ENCODE assay signal across 11 cellular contexts in the genomic region with DNA sequence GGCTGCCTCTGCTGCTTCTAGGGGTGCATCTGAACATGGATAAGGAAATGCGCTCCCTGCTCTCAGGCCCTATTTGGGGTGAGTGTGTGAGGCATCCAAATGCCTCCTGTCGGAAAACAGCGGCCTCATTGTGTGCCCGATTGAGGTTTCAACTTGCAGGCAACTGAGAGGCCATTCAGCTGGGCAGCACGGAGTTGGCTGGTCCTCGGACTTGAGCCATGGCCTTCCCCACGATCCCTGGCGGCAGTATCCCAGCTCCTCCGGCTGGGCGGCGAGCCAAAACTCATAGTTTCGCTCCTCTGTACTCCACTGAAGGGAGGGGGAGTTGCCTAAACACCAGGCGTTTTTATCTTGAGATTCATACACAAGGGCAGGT.
DNase-seq lines count a peak whose midpoint lies in the region; ATAC-seq and TF ChIP-seq lines count a peak whose summit lies in the region.
"Had no signal": no experiment of that assay in that cellular context is flagged by ENCODE, and none has a peak within 500 bp of the region (broad histone marks: within the 10 kb centered on the region; RNA-seq: fewer than 3 reads in every experiment).

No MANE protein-coding gene starts in this region.

- H3K27ac Mint-ChIP-seq in activated naive CD8-positive, alpha-beta T cell treated with anti-CD3 and anti-CD28 coated beads for 36 hours = no peak overlapping the region
- H3K27ac Mint-ChIP-seq in activated naive CD4-positive, alpha-beta T cell treated with anti-CD3 and anti-CD28 coated beads, Interleukin-2, amount 50 U/mL, for 72 hours = no peak overlapping the region

- H3K36me3 Mint-ChIP-seq in activated naive CD8-positive, alpha-beta T cell treated with anti-CD3 and anti-CD28 coated beads for 36 hours = no peaks in the 10 kb centered on the region
- H3K36me3 Mint-ChIP-seq in activated naive CD4-positive, alpha-beta T cell treated with anti-CD3 and anti-CD28 coated beads, Interleukin-2, amount 50 U/mL, for 72 hours = peaks cover 8 to 24% of the 10 kb centered on the region in 2 donors

- H3K4me3 ChIP-seq in GM23248 = peak overlapping the region; percentile 66
- H3K4me3 ChIP-seq in adipocyte (ENCODE audit: low read length) = no peak overlapping the region
- H3K4me3 ChIP-seq in psoas muscle = peak overlapping the region; percentile 73

- no peaks in the 10 kb centered on the region for H3K4me1 Mint-ChIP-seq in activated naive CD8-positive, alpha-beta T cell treated with anti-CD3 and anti-CD28 coated beads for 36 hours
- H3K4me1 Mint-ChIP-seq: neural crest cell had no signal

- no peaks in the 10 kb centered on the region for H3K9me2 ChIP-seq in GM23248 (ENCODE audit: insufficient read depth)

- no peak for TF ChIP-seq CTCF in psoas muscle (IDR thresholded peaks at IDR 0.05)

- H3K4me2 ChIP-seq in GM23248 (ENCODE audit: unreplicated experiment) = no peak overlapping the region

- H3K9me3 ChIP-seq in GM23248 (ENCODE audit: low read depth) = no peaks in the 10 kb centered on the region
- H3K9me3 ChIP-seq in adipocyte (ENCODE audit: control insufficient read depth, low read length) = peaks cover 3% of the 10 kb centered on the region
- no peaks in the 10 kb centered on the region for H3K9me3 ChIP-seq in psoas muscle

- H3K27ac ChIP-seq in GM23248 (no peak overlapping the region), psoas muscle (peak overlapping the region; percentile 74)
- H3K27ac ChIP-seq: RWPE1 had no signal

- H3K79me2 ChIP-seq in GM23248 (ENCODE audit: insufficient read depth) = no peaks in the 10 kb centered on the region

- H3K27me3 ChIP-seq in GM23248 (replicated peaks; ENCODE audit: insufficient read depth) (peaks cover 45% of the 10 kb centered on the region), adipocyte (replicated peaks; ENCODE audit: control insufficient read depth, insufficient read depth, low read length) (peaks cover 48% of the 10 kb centered on the region), psoas muscle (ENCODE audit: insufficient read depth in 3 of 3, low read length in 2 of 3) (peaks cover 0 to 12% (median 0%) of the 10 kb centered on the region in 3 donors)

- WGBS in GM23248 (ENCODE audit: low coverage in 1 of 2, low lambda C conversion rate in 2 of 2, missing lambda C conversion rate in 2 of 2), 2 experiments = 13 to 16% methylated on average over 13 of the region's 13 CpGs
- WGBS in psoas muscle, 3 donors = 1% methylated on average over 13 of the region's 13 CpGs

- no peaks in the 10 kb centered on the region for H3F3A ChIP-seq in GM23248 (ENCODE audit: insufficient read depth)

- no peaks in the 10 kb centered on the region for H4K20me1 ChIP-seq in GM23248 (ENCODE audit: insufficient read depth)

- intact Hi-C loops in psoas muscle (cut with DNase I) = loop anchor here (5.0 kb wide), 1 partner anchor 93 kb away; no protein-coding TSS in a partner anchor

- H3K4me3 Mint-ChIP-seq in activated naive CD8-positive, alpha-beta T cell treated with anti-CD3 and anti-CD28 coated beads for 36 hours = no peak overlapping the region

- H3K9ac ChIP-seq in GM23248 = no peak overlapping the region
- H3K9ac ChIP-seq in adipocyte (ENCODE audit: low read length) = no peak overlapping the region

- peaks cover 74% of the 10 kb centered on the region for H3K27me3 Mint-ChIP-seq in activated naive CD8-positive, alpha-beta T cell treated with anti-CD3 and anti-CD28 coated beads for 36 hours

- POLR2A ChIA-PET in HEK293T (lab: Yijun Ruan, JAX) = no interaction called here

- H2AFZ ChIP-seq in GM23248 = 0 out of 2 replicates have a peak overlapping the region, but pooled peaks have one; percentile 60

- peak; percentile 40 to 58 (median 54) for ATAC-seq in psoas muscle
- no peak for ATAC-seq in activated naive CD4-positive, alpha-beta T cell treated with anti-CD3 and anti-CD28 coated beads, Interleukin-2, amount 50 U/mL, for 72 hours

- H3K4me1 ChIP-seq in GM23248 (ENCODE audit: insufficient read depth) (no peaks in the 10 kb centered on the region), adipocyte (ENCODE audit: control insufficient read depth, insufficient read depth, low read length) (peaks cover 4% of the 10 kb centered on the region), psoas muscle (peaks cover 34% of the 10 kb centered on the region)

- H3K36me3 ChIP-seq in GM23248 (ENCODE audit: low read depth) (no peaks in the 10 kb centered on the region), adipocyte (ENCODE audit: control insufficient read depth, insufficient read depth, low read length, severe bottlenecking) (no peaks in the 10 kb centered on the region), psoas muscle (ENCODE audit: insufficient read depth in 1 of 2, low read depth in 1 of 2) (no peaks in the 10 kb centered on the region)

- CTCF ChIA-PET in HEK293T (lab: Yijun Ruan, JAX) = no interaction called here

- H3K9me3 Mint-ChIP-seq in activated naive CD8-positive, alpha-beta T cell treated with anti-CD3 and anti-CD28 coated beads for 36 hours = peaks cover 3% of the 10 kb centered on the region
- H3K9me3 Mint-ChIP-seq in activated naive CD4-positive, alpha-beta T cell treated with anti-CD3 and anti-CD28 coated beads, Interleukin-2, amount 50 U/mL, for 72 hours = no peaks in the 10 kb centered on the region
- H3K9me3 Mint-ChIP-seq: neural crest cell had no signal

- in situ Hi-C loops in GM23248 (cut with MboI) = no loop called here

- DNase-seq in GM23248 = peak; percentile 18
- DNase-seq in adipocyte (ENCODE audit: low read depth) = peak; percentile 17
- DNase-seq in hippocampal formation (lab: John Stamatoyannopoulos, UW) = peak; percentile 51 to 71
- peak; percentile 19 to 75 for DNase-seq in psoas muscle
- DNase-seq in activated naive CD8-positive, alpha-beta T cell treated with anti-CD3 and anti-CD28 coated beads for 36 hours = no peak
- DNase-seq in NOMO-1 treated with DMSO at 0.1 percent for 48 hours (lab: John Stamatoyannopoulos, UW; ENCODE audit: unreplicated experiment) = no peak
- DNase-seq in HEK293T (ENCODE audit: extremely low spot score) = no peak
- no peak for DNase-seq in activated naive CD4-positive, alpha-beta T cell treated with anti-CD3 and anti-CD28 coated beads, Interleukin-2, amount 50 U/mL, for 72 hours (ENCODE audit: low spot score in 2 of 2)
- DNase-seq: activated CD8-positive, alpha-beta memory T cell treated with anti-CD3 and anti-CD28 coated beads, Interleukin-2, amount 50 U/mL, for 48 hours had no signal

TF ChIP-seq in HEK293T, 16 proteins besides CTCF, POLR2A, EP300 and RAD21:
- TF ChIP-seq SUZ12 (IDR thresholded peaks at IDR 0.05) (no peak), BHLHE40 (IDR thresholded peaks at IDR 0.05; ENCODE audit: borderline replicate concordance) (no peak), ARNT (IDR thresholded peaks at IDR 0.05) (no peak), TARDBP (IDR thresholded peaks at IDR 0.05) (no peak), ZNF384 (IDR thresholded peaks at IDR 0.05) (no peak), ELF4 (IDR thresholded peaks at IDR 0.05) (no peak), HDGF (IDR thresholded peaks at IDR 0.05; ENCODE audit: borderline replicate concordance) (no peak), CTBP1 (IDR thresholded peaks at IDR 0.05; ENCODE audit: borderline replicate concordance) (no peak), NFRKB (IDR thresholded peaks at IDR 0.05) (no peak), FOXM1 (IDR thresholded peaks at IDR 0.05; ENCODE audit: borderline replicate concordance) (no peak), FOXK2 (IDR thresholded peaks at IDR 0.05) (no peak)
- TF ChIP-seq, protein P1, sequence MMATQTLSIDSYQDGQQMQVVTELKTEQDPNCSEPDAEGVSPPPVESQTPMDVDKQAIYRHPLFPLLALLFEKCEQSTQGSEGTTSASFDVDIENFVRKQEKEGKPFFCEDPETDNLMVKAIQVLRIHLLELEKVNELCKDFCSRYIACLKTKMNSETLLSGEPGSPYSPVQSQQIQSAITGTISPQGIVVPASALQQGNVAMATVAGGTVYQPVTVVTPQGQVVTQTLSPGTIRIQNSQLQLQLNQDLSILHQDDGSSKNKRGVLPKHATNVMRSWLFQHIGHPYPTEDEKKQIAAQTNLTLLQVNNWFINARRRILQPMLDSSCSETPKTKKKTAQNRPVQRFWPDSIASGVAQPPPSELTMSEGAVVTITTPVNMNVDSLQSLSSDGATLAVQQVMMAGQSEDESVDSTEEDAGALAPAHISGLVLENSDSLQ (IDR thresholded peaks at IDR 0.05) = no peak

Comparison
In these comparisons a context has a peak if more than half of its experiments do, and no peak if none do; other contexts are left out.
1. DNase-seq: peak in GM23248 (single experiment), adipocyte (single experiment), hippocampal formation (2 of 2) and psoas muscle (2 of 2); none in activated naive CD8-positive, alpha-beta T cell treated with anti-CD3 and anti-CD28 coated beads for 36 hours (single experiment), NOMO-1 treated with DMSO at 0.1 percent for 48 hours (single experiment), HEK293T (single experiment) and activated naive CD4-positive, alpha-beta T cell treated with anti-CD3 and anti-CD28 coated beads, Interleukin-2, amount 50 U/mL, for 72 hours (0 of 2).
2. ATAC-seq: peak in psoas muscle (4 of 4); none in activated naive CD4-positive, alpha-beta T cell treated with anti-CD3 and anti-CD28 coated beads, Interleukin-2, amount 50 U/mL, for 72 hours (0 of 2).